Comparison of ENCODE assay signal across 9 cellular contexts in genomic region chr1:201348211-201348566, GRCh38. TPM values are rescaled to one million over a fixed set of nuclear protein-coding genes. Genes with fewer than 3 reads are reported as not detected.
DNase-seq lines count a peak whose midpoint lies in the region; ATAC-seq, FAIRE-seq and TF ChIP-seq lines count a peak whose summit lies in the region.
"Had no signal": no experiment of that assay in that cellular context is flagged by ENCODE, and none has a peak within 500 bp of the region (broad histone marks: within the 10 kb centered on the region; RNA-seq: fewer than 3 reads in every experiment).

No MANE protein-coding gene starts in this region.

- peak; percentile 80 for TF ChIP-seq CTCF in C4-2B (conservative IDR thresholded peaks at IDR 0.05)
- peak; percentile 63 for TF ChIP-seq CTCF in astrocyte (IDR thresholded peaks at IDR 0.05; ENCODE audit: insufficient read depth, low read depth, low read length)
- peak in 5 of 7 experiments; percentile 28 to 48 (median 40) for TF ChIP-seq CTCF in stomach (IDR thresholded peaks at IDR 0.05)

- H2AFZ ChIP-seq in GM23248: no peak overlapping the region
- H2AFZ ChIP-seq in astrocyte (ENCODE audit: low read depth, low read length): no peak overlapping the region

- H3K36me3 ChIP-seq in GM23248 (ENCODE audit: low read depth): no peaks in the 10 kb centered on the region
- H3K36me3 ChIP-seq in astrocyte (ENCODE audit: insufficient read depth, low read length): no peaks in the 10 kb centered on the region
- H3K36me3 ChIP-seq in stomach: no peaks in the 10 kb centered on the region

- H3K9ac ChIP-seq in GM23248: no peak overlapping the region
- H3K9ac ChIP-seq in astrocyte (ENCODE audit: low read length): no peak overlapping the region

- intact Hi-C loops in stomach (cut with DNase I; ENCODE audit: low total_unique reads): no loop called here

- no peak for TF ChIP-seq EP300 in stomach (IDR thresholded peaks at IDR 0.05)

- peaks cover 3% of the 10 kb centered on the region for H3K4me1 Mint-ChIP-seq in astrocyte (ENCODE audit: low read depth, unreplicated experiment)

- H3K4me3 Mint-ChIP-seq in astrocyte (ENCODE audit: unreplicated experiment): no peak overlapping the region

- peak; percentile 76 for DNase-seq in GM23248
- peak; percentile 35 for DNase-seq in NCI-H2227 treated with DMSO at 0.1 percent for 48 hours (lab: John Stamatoyannopoulos, UW)
- peak; percentile 16 for DNase-seq in astrocyte (ENCODE audit: low read depth)
- DNase-seq in inferior parietal cortex (ENCODE audit: extremely low spot score): peak; percentile 44
- DNase-seq in stomach: peak; percentile 50
- DNase-seq in DMS79 treated with DMSO at 0.1 percent for 48 hours (lab: John Stamatoyannopoulos, UW): no peak

- H4K20me1 ChIP-seq in GM23248 (ENCODE audit: insufficient read depth) (no peaks in the 10 kb centered on the region), astrocyte (ENCODE audit: insufficient read depth, low read length) (no peaks in the 10 kb centered on the region)

- peak overlapping the region; percentile 24 for H3K27ac Mint-ChIP-seq in astrocyte (ENCODE audit: unreplicated experiment)

- peaks cover 36% of the 10 kb centered on the region for H3K27me3 Mint-ChIP-seq in astrocyte (ENCODE audit: low read depth, unreplicated experiment)

- H3K4me1 ChIP-seq in GM23248 (ENCODE audit: insufficient read depth) (no peaks in the 10 kb centered on the region), astrocyte (ENCODE audit: insufficient read depth, low read length) (no peaks in the 10 kb centered on the region), stomach (no peaks in the 10 kb centered on the region)

- H3K4me3 ChIP-seq in GM23248: no peak overlapping the region
- no peak overlapping the region for H3K4me3 ChIP-seq in astrocyte (ENCODE audit: insufficient read depth, low read depth, low read length)
- H3K4me3 ChIP-seq in stomach: no peak overlapping the region

- H3K27me3 ChIP-seq in GM23248 (replicated peaks; ENCODE audit: insufficient read depth) (peaks cover 24% of the 10 kb centered on the region), astrocyte (ENCODE audit: insufficient read depth, low read length) (peaks cover 22% of the 10 kb centered on the region), stomach (peaks cover 0 to 28% (median 10%) of the 10 kb centered on the region in 3 donors)

- in situ Hi-C loops in GM23248 (cut with MboI): no loop called here

- no peaks in the 10 kb centered on the region for H3K9me2 ChIP-seq in GM23248 (ENCODE audit: insufficient read depth)

- no peak for TF ChIP-seq POLR2A in stomach (IDR thresholded peaks at IDR 0.05)

- no peaks in the 10 kb centered on the region for H3K9me3 ChIP-seq in GM23248 (ENCODE audit: low read depth)
- H3K9me3 ChIP-seq in astrocyte (ENCODE audit: insufficient read depth, low read depth, low read length): no peaks in the 10 kb centered on the region
- no peaks in the 10 kb centered on the region for H3K9me3 ChIP-seq in stomach

- no peaks in the 10 kb centered on the region for H3K36me3 Mint-ChIP-seq in astrocyte (ENCODE audit: low read depth, unreplicated experiment)

- WGBS in GM23248 (ENCODE audit: low coverage in 1 of 2, low lambda C conversion rate in 2 of 2, missing lambda C conversion rate in 2 of 2), 2 experiments: 26 to 31% methylated on average over 4 to 6 of the region's 6 CpGs
- WGBS in stomach, 5 donors: 9 to 19% (median 14%) methylated on average over 4 to 6 of the region's 6 CpGs

- ATAC-seq in HG02973 (IDR thresholded peaks at IDR 0.05; ENCODE audit: unreplicated experiment): no peak

- H3K9me3 Mint-ChIP-seq in astrocyte (ENCODE audit: unreplicated experiment): peaks cover 4% of the 10 kb centered on the region

- H3F3A ChIP-seq in GM23248 (ENCODE audit: insufficient read depth): no peaks in the 10 kb centered on the region

- no peaks in the 10 kb centered on the region for H3K79me2 ChIP-seq in GM23248 (ENCODE audit: insufficient read depth)
- H3K79me2 ChIP-seq in astrocyte (ENCODE audit: insufficient read depth, low read length): no peaks in the 10 kb centered on the region

- H3K27ac ChIP-seq in C4-2B (no peak overlapping the region), GM23248 (no peak overlapping the region), astrocyte (ENCODE audit: low read depth, low read length) (no peak overlapping the region), stomach (no peak overlapping the region)

- FAIRE-seq in astrocyte (lab: Jason Lieb, UNC): no peak
- FAIRE-seq: islet of Langerhans had no signal

- H3K4me2 ChIP-seq in GM23248 (ENCODE audit: unreplicated experiment): no peak overlapping the region
- H3K4me2 ChIP-seq in astrocyte (ENCODE audit: low read length): no peak overlapping the region

RNA-seq across cellular contexts. Expression of gene TNNT2, which starts 29.3 kb away (rescaled TPM):
- not detected in 2 replicates for total RNA-seq in GM23248 (2014; rRNA removed; shearing (Covaris generic))
- polyA plus RNA-seq in GM23248 (2016; fragmentation: Nextera tagmentation; extraction: Ambion mirVana) (1.7 TPM in 1 of 2 replicates, not detected in the other), stomach (10 to 100 TPM in 1 of 3 donors, 1 to 10 TPM in 2; 6.4 to 12.0 (median 7.0) TPM)
- total RNA-seq in astrocyte (2.2 and 6.1 TPM in 2 replicates), stomach (1 to 10 TPM in 1 of 5 donors, not detected in 4; 1.5 TPM)

RNA-seq across cellular contexts. Expression of gene LAD1, which starts 50.9 kb away (rescaled TPM):
- total RNA-seq in GM23248 (2014; rRNA removed; shearing (Covaris generic)): not detected in 2 replicates
- not detected in 2 replicates for polyA plus RNA-seq in GM23248 (2016; fragmentation: Nextera tagmentation; extraction: Ambion mirVana)
- 0.29 and 1.2 TPM in 2 replicates for total RNA-seq in astrocyte
- total RNA-seq in stomach: 100 to 1,000 TPM in 1 of 5 donors, 10 to 100 TPM in 4; 23.7 to 151 (median 46.6) TPM
- 10 to 100 TPM; 50.4 to 74.4 (median 51.4) TPM for polyA plus RNA-seq in stomach

Comparison
In these comparisons a context has a peak if more than half of its experiments do, and no peak if none do; other contexts are left out.
1. RNA of gene LAD1, which starts 50.9 kb away (total RNA-seq): 23.7 to 151 TPM in stomach; 0.29 to 1.2 TPM in astrocyte and not detected in GM23248; every median in the first group is over 10 times any median in the second.
2. Peak in every context shown above with its lines, with median percentiles within 50 percentile points of each other: CTCF ChIP-seq.